ENCODE assay signal across 10 cellular contexts in genomic region chr12:1972856-1973317, GRCh38.
DNase-seq lines count a peak whose midpoint lies in the region; ATAC-seq and TF ChIP-seq lines count a peak whose summit lies in the region.
"Had no signal": no experiment of that assay in that cellular context is flagged by ENCODE, and none has a peak within 500 bp of the region (broad histone marks: within the 10 kb centered on the region; RNA-seq: fewer than 3 reads in every experiment).

No MANE protein-coding gene starts in this region.

- peak; percentile 53 for DNase-seq in AG08396 (ENCODE audit: low spot score)
- peak; percentile 43 for DNase-seq in astrocyte of the spinal cord (ENCODE audit: low read depth, low spot score)
- DNase-seq in hepatic stellate cell (ENCODE audit: low spot score) = peak; percentile 30
- peak; percentile 13 for DNase-seq in putamen (ENCODE audit: low spot score)
- DNase-seq in NOMO-1 treated with DMSO at 0.1 percent for 48 hours (lab: John Stamatoyannopoulos, UW; ENCODE audit: unreplicated experiment) = no peak
- no peak for DNase-seq in DMS53 treated with DMSO at 0.1 percent for 48 hours (lab: John Stamatoyannopoulos, UW; ENCODE audit: unreplicated experiment)
- DNase-seq: activated CD4-positive, alpha-beta T cell treated with anti-CD3 and anti-CD28 coated beads for 36 hours; testis had no signal

- ATAC-seq in HG03280 (IDR thresholded peaks at IDR 0.05; ENCODE audit: unreplicated experiment) (no peak), HG03108 (IDR thresholded peaks at IDR 0.05; ENCODE audit: unreplicated experiment) (no peak)
- ATAC-seq: activated CD4-positive, alpha-beta T cell treated with anti-CD3 and anti-CD28 coated beads for 36 hours had no signal

- H3K4me3 ChIP-seq in astrocyte of the spinal cord (ENCODE audit: low read depth, low read length) = no peak overlapping the region
- H3K4me3 ChIP-seq: testis had no signal

- TF ChIP-seq CTCF in astrocyte of the spinal cord (IDR thresholded peaks at IDR 0.05; ENCODE audit: low read depth, low read length) = no peak

- in situ Hi-C loops in astrocyte of the spinal cord (cut with HindIII; ENCODE audit: low sequenced_read_pairs) = no loop called here

Comparison
In these comparisons a context has a peak if more than half of its experiments do, and no peak if none do; other contexts are left out.
1. DNase-seq: peak in AG08396 (single experiment), astrocyte of the spinal cord (single experiment), hepatic stellate cell (single experiment) and putamen (single experiment); none in NOMO-1 treated with DMSO at 0.1 percent for 48 hours (single experiment) and DMS53 treated with DMSO at 0.1 percent for 48 hours (single experiment).